In the genomic region with DNA sequence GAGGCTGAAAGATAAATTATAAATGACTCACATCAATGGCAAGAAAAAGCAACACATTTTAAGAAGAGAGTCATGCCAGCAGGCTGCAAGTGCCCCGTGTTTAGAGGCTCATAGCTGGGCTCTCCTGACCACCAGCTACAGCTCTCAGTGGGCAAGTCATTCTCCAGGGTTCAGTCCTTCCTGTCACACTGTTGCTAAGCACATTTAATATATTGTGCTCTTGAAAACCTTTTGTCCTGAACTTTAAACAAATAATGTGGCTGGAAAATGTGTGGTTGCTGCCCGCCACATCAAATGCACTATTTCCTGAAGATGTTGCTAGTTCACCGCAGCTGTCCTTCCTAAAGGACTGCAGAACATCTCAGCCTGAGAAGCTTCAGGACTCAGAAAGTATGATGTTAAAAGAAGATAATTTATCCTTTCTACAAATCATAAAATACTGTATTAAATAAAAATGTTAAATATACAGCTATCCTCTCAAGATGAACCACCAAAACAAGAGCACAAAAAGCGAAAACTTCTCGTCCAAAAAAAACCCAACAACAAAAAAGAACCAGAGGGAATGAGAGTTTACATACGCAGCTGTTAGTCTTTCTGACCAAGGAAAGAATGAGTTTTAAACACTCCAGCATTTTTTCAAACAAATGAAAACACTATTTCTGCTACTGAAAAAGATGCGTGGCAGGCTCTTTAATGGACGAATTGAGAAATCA, we compare ENCODE assay signal across 8 cellular contexts. TPM values are rescaled to one million over a fixed set of nuclear protein-coding genes. Genes with fewer than 3 reads are reported as not detected.
DNase-seq lines count a peak whose midpoint lies in the region; ATAC-seq and TF ChIP-seq lines count a peak whose summit lies in the region.

No MANE protein-coding gene starts in this region.

- peaks cover 38% of the 10 kb centered on the region for H3K4me1 Mint-ChIP-seq in activated T-helper 1 cell treated with anti-CD3 and anti-CD28 coated beads, Interleukin-12 subunit alpha, Interleukin-12 subunit beta, Interleukin-2, Interleukin-4 antibody, amounts not matched to agents 30 ng/mL and 10 ng/mL and 1 ng/mL, durations not matched to agents 14 hours and 24 hours and 36 hours (ENCODE audit: low read depth)
- peaks cover 9% of the 10 kb centered on the region for H3K4me1 Mint-ChIP-seq in glutamatergic neuron (ENCODE audit: low read depth, unreplicated experiment)

- intact Hi-C loops in activated T-helper 1 cell treated with anti-CD3 and anti-CD28 coated beads, Interleukin-12 subunit alpha, Interleukin-12 subunit beta, Interleukin-2, Interleukin-4 antibody, amounts not matched to agents 30 ng/mL and 10 ng/mL and 1 ng/mL, durations not matched to agents 14 hours and 24 hours and 36 hours (cut with micrococcal nuclease): loop anchor here (1.0 to 5.0 kb wide), 4 partner anchors 30 to 1121 kb away; a partner anchor contains a TSS

- H3K4me3 ChIP-seq in skeletal muscle cell (ENCODE audit: low read depth, low read length): peak overlapping the region; percentile 84

- peaks cover 6% of the 10 kb centered on the region for H3K9me3 Mint-ChIP-seq in activated T-helper 1 cell treated with anti-CD3 and anti-CD28 coated beads, Interleukin-12 subunit alpha, Interleukin-12 subunit beta, Interleukin-2, Interleukin-4 antibody, amounts not matched to agents 30 ng/mL and 10 ng/mL and 1 ng/mL, durations not matched to agents 14 hours and 24 hours and 36 hours
- H3K9me3 Mint-ChIP-seq in glutamatergic neuron (ENCODE audit: unreplicated experiment): peaks cover 1% of the 10 kb centered on the region

- DNase-seq in activated naive CD4-positive, alpha-beta T cell treated with Interleukin-2 at 50 U/mL for 16 hours: peak; percentile 38
- DNase-seq in activated naive CD4-positive, alpha-beta T cell (lab: John Stamatoyannopoulos, UW): no peak
- DNase-seq in NCI-H526 (lab: John Stamatoyannopoulos, UW) (peak; percentile 56 to 62), glutamatergic neuron (no peak), skeletal muscle cell (ENCODE audit: low read depth) (no peak), NCI-H446 treated with DMSO at 0.1 percent for 48 hours (lab: John Stamatoyannopoulos, UW) (no peak)
- peak; percentile 53 for DNase-seq in activated T-helper 1 cell treated with anti-CD3 and anti-CD28 coated beads, Interleukin-12 subunit alpha, Interleukin-12 subunit beta, Interleukin-2, Interleukin-4 antibody, amounts not matched to agents 30 ng/mL and 10 ng/mL and 1 ng/mL, durations not matched to agents 14 hours and 24 hours and 36 hours (ENCODE audit: low spot score)

- TF ChIP-seq CTCF in glutamatergic neuron (IDR thresholded peaks at IDR 0.05; ENCODE audit: partially characterized antibody, unreplicated experiment): no peak

- H3K27ac Mint-ChIP-seq in activated T-helper 1 cell treated with anti-CD3 and anti-CD28 coated beads, Interleukin-12 subunit alpha, Interleukin-12 subunit beta, Interleukin-2, Interleukin-4 antibody, amounts not matched to agents 30 ng/mL and 10 ng/mL and 1 ng/mL, durations not matched to agents 14 hours and 24 hours and 36 hours: peak overlapping the region; percentile 95
- H3K27ac Mint-ChIP-seq in glutamatergic neuron (ENCODE audit: unreplicated experiment): peak overlapping the region; percentile 49

- peaks cover 37% of the 10 kb centered on the region for H3K36me3 Mint-ChIP-seq in activated T-helper 1 cell treated with anti-CD3 and anti-CD28 coated beads, Interleukin-12 subunit alpha, Interleukin-12 subunit beta, Interleukin-2, Interleukin-4 antibody, amounts not matched to agents 30 ng/mL and 10 ng/mL and 1 ng/mL, durations not matched to agents 14 hours and 24 hours and 36 hours (ENCODE audit: low read depth)
- H3K36me3 Mint-ChIP-seq in glutamatergic neuron (ENCODE audit: unreplicated experiment): no peaks in the 10 kb centered on the region

- no peaks in the 10 kb centered on the region for H3K27me3 Mint-ChIP-seq in activated T-helper 1 cell treated with anti-CD3 and anti-CD28 coated beads, Interleukin-12 subunit alpha, Interleukin-12 subunit beta, Interleukin-2, Interleukin-4 antibody, amounts not matched to agents 30 ng/mL and 10 ng/mL and 1 ng/mL, durations not matched to agents 14 hours and 24 hours and 36 hours (ENCODE audit: insufficient read depth)
- peaks cover 2% of the 10 kb centered on the region for H3K27me3 Mint-ChIP-seq in glutamatergic neuron (ENCODE audit: unreplicated experiment)

- H3K4me3 Mint-ChIP-seq in activated T-helper 1 cell treated with anti-CD3 and anti-CD28 coated beads, Interleukin-12 subunit alpha, Interleukin-12 subunit beta, Interleukin-2, Interleukin-4 antibody, amounts not matched to agents 30 ng/mL and 10 ng/mL and 1 ng/mL, durations not matched to agents 14 hours and 24 hours and 36 hours: peak overlapping the region; percentile 88
- peak overlapping the region; percentile 85 for H3K4me3 Mint-ChIP-seq in glutamatergic neuron (ENCODE audit: unreplicated experiment)

- ATAC-seq in HG02759 (IDR thresholded peaks at IDR 0.05; ENCODE audit: unreplicated experiment): peak; percentile 31

RNA-seq across cellular contexts. Expression of a gene that starts 1.0 kb away (rescaled TPM):
- total RNA-seq in activated T-helper 1 cell treated with anti-CD3 and anti-CD28 coated beads, Interleukin-12 subunit alpha, Interleukin-12 subunit beta, Interleukin-2, Interleukin-4 antibody, amounts not matched to agents 30 ng/mL and 10 ng/mL and 1 ng/mL, durations not matched to agents 14 hours and 24 hours and 36 hours: 13.9 and 15.2 TPM in 2 replicates
- 40.1 TPM for total RNA-seq in glutamatergic neuron (ENCODE audit: unreplicated experiment)

Comparison
In these comparisons a context has a peak if more than half of its experiments do, and no peak if none do; other contexts are left out.
1. DNase-seq: peak in activated naive CD4-positive, alpha-beta T cell treated with Interleukin-2 at 50 U/mL for 16 hours (single experiment), NCI-H526 (2 of 2) and activated T-helper 1 cell treated with anti-CD3 and anti-CD28 coated beads, Interleukin-12 subunit alpha, Interleukin-12 subunit beta, Interleukin-2, Interleukin-4 antibody, amounts not matched to agents 30 ng/mL and 10 ng/mL and 1 ng/mL, durations not matched to agents 14 hours and 24 hours and 36 hours (single experiment); none in activated naive CD4-positive, alpha-beta T cell (0 of 4), glutamatergic neuron (single experiment), skeletal muscle cell (single experiment) and NCI-H446 treated with DMSO at 0.1 percent for 48 hours (single experiment).